25 cellular contexts compared by ENCODE assay signal in the genomic region with DNA sequence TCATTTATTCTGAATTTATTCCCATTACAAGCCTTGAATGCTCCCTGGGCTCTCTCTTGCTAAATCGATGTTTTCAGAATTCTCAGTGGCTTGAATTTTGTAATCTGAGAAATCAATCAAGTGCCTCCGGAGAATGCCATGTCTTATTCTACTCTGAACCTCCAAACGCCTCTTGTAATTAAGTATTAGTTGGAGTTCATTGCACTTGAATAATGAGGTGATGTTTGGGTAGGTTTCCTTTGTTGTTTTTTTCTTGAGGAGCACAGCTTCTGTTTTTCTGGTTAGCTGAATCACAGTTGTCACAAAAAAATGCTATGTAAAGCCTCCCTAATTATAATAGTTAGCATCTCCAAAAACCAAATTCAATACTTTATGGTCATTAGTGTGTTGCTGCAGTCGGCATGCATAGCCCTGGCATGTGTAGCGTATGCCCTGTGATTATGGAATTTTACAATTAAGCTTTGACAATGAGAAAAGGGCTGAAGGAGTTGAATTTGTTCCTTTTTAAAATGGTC.
"Had no signal": no experiment of that assay in that cellular context is flagged by ENCODE, and none has a peak within 500 bp of the region (broad histone marks: within the 10 kb centered on the region; RNA-seq: fewer than 3 reads in every experiment).

No MANE protein-coding gene starts in this region.

- DNase-seq: effector CD8-positive, alpha-beta T cell; endodermal cell; foreskin keratinocyte; heart left ventricle; kidney; left lung; mesenchymal stem cell; mucosa of descending colon; naive B cell; occipital lobe; ovary; posterior cingulate gyrus; psoas muscle; stimulated activated CD4-positive, alpha-beta T cell treated with anti-CD3 and anti-CD28 coated beads, Interleukin-12 subunit alpha, Interleukin-12 subunit beta, amount 100 ng/mL, for 4 hours; stimulated activated CD4-positive, alpha-beta T cell treated with anti-CD3 and anti-CD28 coated beads, Interleukin-1b, Interleukin-23, amount 100 ng/mL, for 48 hours; stimulated activated CD4-positive, alpha-beta T cell treated with anti-CD3 and anti-CD28 coated beads, Interleukin-4, amount 100 ng/mL, for 1 hour; stimulated activated CD8-positive, alpha-beta memory T cell treated with anti-CD3 and anti-CD28 coated beads, Interleukin-4, amount 100 ng/mL, for 48 hours; stimulated activated naive CD4-positive, alpha-beta T cell; stimulated activated naive CD8-positive, alpha-beta T cell treated with anti-CD3 and anti-CD28 coated beads, Interleukin-15, amount 100 ng/mL, for 72 hours; thyroid gland; trophoblast cell had no signal

- ATAC-seq: esophagus mucosa; foreskin keratinocyte; gastroesophageal sphincter; heart left ventricle; left lung; mucosa of descending colon; natural killer cell treated with Interleukin-12 subunit alpha and Interleukin-12 subunit beta and Interleukin-15 and Interleukin-18, amount 100 ng/mL, for 72 hours; psoas muscle; sciatic nerve; stimulated activated naive CD8-positive, alpha-beta T cell treated with anti-CD3 and anti-CD28 coated beads, Interleukin-15, amount 100 ng/mL, for 72 hours had no signal
